1 cellular context compared by ENCODE assay signal in the genomic region with DNA sequence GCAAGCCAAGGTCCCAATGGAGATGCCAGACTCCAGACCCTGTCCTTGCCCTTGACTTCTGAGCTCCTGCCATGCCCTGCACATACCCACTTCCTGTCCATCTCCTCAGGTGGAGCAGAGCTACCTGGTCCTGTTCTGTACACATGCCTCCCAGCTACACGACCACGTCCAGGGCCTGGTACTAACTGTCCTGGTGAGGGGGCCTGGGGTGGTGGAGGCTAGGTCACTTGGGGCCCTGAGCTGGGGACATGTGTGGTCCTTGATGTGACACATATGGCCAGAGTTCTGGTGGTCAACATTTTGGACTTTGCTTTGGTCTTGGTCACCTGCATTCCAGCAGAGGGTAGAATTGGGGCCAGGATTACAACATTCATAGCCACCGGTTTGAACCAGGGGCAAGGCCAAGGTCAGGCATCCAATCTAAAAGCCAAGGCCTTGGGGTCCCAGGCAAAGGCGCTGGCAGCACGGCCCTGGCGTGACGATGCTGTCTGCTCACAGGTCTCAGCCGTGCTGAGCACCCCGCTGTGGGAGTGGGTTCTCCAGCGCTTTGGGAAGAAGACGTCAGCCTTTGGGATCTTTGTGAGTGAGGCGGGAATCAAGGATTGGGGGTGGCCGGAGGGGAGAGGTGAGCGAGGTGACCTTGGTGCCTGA.
TF ChIP-seq lines count a peak whose summit lies in the region.

No MANE protein-coding gene starts in this region.

TF ChIP-seq in HepG2, 621 proteins besides CTCF, POLR2A, EP300 and RAD21 (continues in another document):
- TF ChIP-seq EHMT2 (IDR thresholded peaks at IDR 0.05; ENCODE audit: borderline replicate concordance, low read depth, low read length) (no peak), NAIF1 (CRISPR knock-in tag; IDR thresholded peaks at IDR 0.05; ENCODE audit: borderline replicate concordance) (no peak), ZSCAN21 (CRISPR knock-in tag; IDR thresholded peaks at IDR 0.05; ENCODE audit: borderline replicate concordance) (no peak), ZNF121 (CRISPR knock-in tag; IDR thresholded peaks at IDR 0.05) (peak; percentile 62), ARNT (IDR thresholded peaks at IDR 0.05) (no peak), TBP (CRISPR knock-in tag; IDR thresholded peaks at IDR 0.05) (no peak), NR1H2 (CRISPR knock-in tag; IDR thresholded peaks at IDR 0.05; ENCODE audit: borderline replicate concordance, low read depth) (no peak), ISL2 (CRISPR knock-in tag; IDR thresholded peaks at IDR 0.05) (peak; percentile 33; the same call in 1 of the 2 replicates), GTF2F1 (IDR thresholded peaks at IDR 0.05; ENCODE audit: low read length) (no peak), ZZZ3 (CRISPR knock-in tag; IDR thresholded peaks at IDR 0.05; ENCODE audit: borderline replicate concordance) (no peak), PCBP1 (IDR thresholded peaks at IDR 0.05; ENCODE audit: borderline replicate concordance, low read depth, low read length) (no peak), ZNF660 (CRISPR knock-in tag; IDR thresholded peaks at IDR 0.05; ENCODE audit: borderline replicate concordance, low read depth) (no peak), MEIS1 (CRISPR knock-in tag; IDR thresholded peaks at IDR 0.05; ENCODE audit: borderline replicate concordance) (no peak), ZFY (CRISPR knock-in tag; IDR thresholded peaks at IDR 0.05) (peak; percentile 38; the same call in 1 of the 2 replicates), TRIM24 (CRISPR knock-in tag; IDR thresholded peaks at IDR 0.05) (no peak), SP5 (CRISPR knock-in tag; IDR thresholded peaks at IDR 0.05; ENCODE audit: borderline replicate concordance, low read depth) (peak; percentile 26; the same call in 1 of the 2 replicates), PHF21A (CRISPR knock-in tag; IDR thresholded peaks at IDR 0.05) (peak; percentile 82), ZEB1 (IDR thresholded peaks at IDR 0.05; ENCODE audit: insufficient replicate concordance, low read depth) (peak; percentile 83), ZNF33B (CRISPR knock-in tag; IDR thresholded peaks at IDR 0.05) (no peak), MED13 (CRISPR knock-in tag; IDR thresholded peaks at IDR 0.05) (no peak), ELF4 (CRISPR knock-in tag; IDR thresholded peaks at IDR 0.05; ENCODE audit: borderline replicate concordance) (no peak), ZIK1 (CRISPR knock-in tag; IDR thresholded peaks at IDR 0.05; ENCODE audit: borderline replicate concordance, low read depth) (no peak), ZNF563 (CRISPR knock-in tag; IDR thresholded peaks at IDR 0.05) (no peak), YEATS2 (CRISPR knock-in tag; IDR thresholded peaks at IDR 0.05; ENCODE audit: borderline replicate concordance) (no peak), ZNF354B (CRISPR knock-in tag; IDR thresholded peaks at IDR 0.05) (no peak), NCOA5 (CRISPR knock-in tag; IDR thresholded peaks at IDR 0.05) (no peak), WIZ (CRISPR knock-in tag; IDR thresholded peaks at IDR 0.05) (no peak), ATF7 (IDR thresholded peaks at IDR 0.05) (no peak), ATF7 (CRISPR knock-in tag; IDR thresholded peaks at IDR 0.05) (peak; percentile 30; the same call in 1 of the 2 replicates), SP4 (CRISPR knock-in tag; IDR thresholded peaks at IDR 0.05) (no peak), TBX3 (IDR thresholded peaks at IDR 0.05; ENCODE audit: borderline replicate concordance) (no peak; the same call in 1 of the 2 replicates), SCMH1 (CRISPR knock-in tag; IDR thresholded peaks at IDR 0.05; ENCODE audit: borderline replicate concordance) (no peak)
- TF ChIP-seq, protein P1, sequence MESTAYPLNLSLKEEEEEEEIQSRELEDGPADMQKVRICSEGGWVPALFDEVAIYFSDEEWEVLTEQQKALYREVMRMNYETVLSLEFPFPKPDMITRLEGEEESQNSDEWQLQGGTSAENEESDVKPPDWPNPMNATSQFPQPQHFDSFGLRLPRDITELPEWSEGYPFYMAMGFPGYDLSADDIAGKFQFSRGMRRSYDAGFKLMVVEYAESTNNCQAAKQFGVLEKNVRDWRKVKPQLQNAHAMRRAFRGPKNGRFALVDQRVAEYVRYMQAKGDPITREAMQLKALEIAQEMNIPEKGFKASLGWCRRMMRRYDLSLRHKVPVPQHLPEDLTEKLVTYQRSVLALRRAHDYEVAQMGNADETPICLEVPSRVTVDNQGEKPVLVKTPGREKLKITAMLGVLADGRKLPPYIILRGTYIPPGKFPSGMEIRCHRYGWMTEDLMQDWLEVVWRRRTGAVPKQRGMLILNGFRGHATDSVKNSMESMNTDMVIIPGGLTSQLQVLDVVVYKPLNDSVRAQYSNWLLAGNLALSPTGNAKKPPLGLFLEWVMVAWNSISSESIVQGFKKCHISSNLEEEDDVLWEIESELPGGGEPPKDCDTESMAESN (CRISPR knock-in tag; conservative IDR thresholded peaks at IDR 0.05) = peak; percentile 56; the same call in 1 of the 2 replicates
- TF ChIP-seq, protein P2, sequence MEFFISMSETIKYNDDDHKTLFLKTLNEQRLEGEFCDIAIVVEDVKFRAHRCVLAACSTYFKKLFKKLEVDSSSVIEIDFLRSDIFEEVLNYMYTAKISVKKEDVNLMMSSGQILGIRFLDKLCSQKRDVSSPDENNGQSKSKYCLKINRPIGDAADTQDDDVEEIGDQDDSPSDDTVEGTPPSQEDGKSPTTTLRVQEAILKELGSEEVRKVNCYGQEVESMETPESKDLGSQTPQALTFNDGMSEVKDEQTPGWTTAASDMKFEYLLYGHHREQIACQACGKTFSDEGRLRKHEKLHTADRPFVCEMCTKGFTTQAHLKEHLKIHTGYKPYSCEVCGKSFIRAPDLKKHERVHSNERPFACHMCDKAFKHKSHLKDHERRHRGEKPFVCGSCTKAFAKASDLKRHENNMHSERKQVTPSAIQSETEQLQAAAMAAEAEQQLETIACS (CRISPR knock-in tag; IDR thresholded peaks at IDR 0.05) = no peak
- TF ChIP-seq, protein P3, sequence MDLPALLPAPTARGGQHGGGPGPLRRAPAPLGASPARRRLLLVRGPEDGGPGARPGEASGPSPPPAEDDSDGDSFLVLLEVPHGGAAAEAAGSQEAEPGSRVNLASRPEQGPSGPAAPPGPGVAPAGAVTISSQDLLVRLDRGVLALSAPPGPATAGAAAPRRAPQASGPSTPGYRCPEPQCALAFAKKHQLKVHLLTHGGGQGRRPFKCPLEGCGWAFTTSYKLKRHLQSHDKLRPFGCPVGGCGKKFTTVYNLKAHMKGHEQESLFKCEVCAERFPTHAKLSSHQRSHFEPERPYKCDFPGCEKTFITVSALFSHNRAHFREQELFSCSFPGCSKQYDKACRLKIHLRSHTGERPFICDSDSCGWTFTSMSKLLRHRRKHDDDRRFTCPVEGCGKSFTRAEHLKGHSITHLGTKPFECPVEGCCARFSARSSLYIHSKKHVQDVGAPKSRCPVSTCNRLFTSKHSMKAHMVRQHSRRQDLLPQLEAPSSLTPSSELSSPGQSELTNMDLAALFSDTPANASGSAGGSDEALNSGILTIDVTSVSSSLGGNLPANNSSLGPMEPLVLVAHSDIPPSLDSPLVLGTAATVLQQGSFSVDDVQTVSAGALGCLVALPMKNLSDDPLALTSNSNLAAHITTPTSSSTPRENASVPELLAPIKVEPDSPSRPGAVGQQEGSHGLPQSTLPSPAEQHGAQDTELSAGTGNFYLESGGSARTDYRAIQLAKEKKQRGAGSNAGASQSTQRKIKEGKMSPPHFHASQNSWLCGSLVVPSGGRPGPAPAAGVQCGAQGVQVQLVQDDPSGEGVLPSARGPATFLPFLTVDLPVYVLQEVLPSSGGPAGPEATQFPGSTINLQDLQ (CRISPR knock-in tag; IDR thresholded peaks at IDR 0.05) = no peak
- TF ChIP-seq, protein P4, sequence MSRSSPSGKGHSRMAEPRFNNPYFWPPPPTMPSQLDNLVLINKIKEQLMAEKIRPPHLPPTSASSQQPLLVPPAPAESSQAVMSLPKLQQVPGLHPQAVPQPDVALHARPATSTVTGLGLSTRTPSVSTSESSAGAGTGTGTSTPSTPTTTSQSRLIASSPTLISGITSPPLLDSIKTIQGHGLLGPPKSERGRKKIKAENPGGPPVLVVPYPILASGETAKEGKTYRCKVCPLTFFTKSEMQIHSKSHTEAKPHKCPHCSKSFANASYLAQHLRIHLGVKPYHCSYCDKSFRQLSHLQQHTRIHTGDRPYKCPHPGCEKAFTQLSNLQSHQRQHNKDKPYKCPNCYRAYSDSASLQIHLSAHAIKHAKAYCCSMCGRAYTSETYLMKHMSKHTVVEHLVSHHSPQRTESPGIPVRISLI (CRISPR knock-in tag; IDR thresholded peaks at IDR 0.05; ENCODE audit: borderline replicate concordance) = no peak
- TF ChIP-seq, protein P5, sequence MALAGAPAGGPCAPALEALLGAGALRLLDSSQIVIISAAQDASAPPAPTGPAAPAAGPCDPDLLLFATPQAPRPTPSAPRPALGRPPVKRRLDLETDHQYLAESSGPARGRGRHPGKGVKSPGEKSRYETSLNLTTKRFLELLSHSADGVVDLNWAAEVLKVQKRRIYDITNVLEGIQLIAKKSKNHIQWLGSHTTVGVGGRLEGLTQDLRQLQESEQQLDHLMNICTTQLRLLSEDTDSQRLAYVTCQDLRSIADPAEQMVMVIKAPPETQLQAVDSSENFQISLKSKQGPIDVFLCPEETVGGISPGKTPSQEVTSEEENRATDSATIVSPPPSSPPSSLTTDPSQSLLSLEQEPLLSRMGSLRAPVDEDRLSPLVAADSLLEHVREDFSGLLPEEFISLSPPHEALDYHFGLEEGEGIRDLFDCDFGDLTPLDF (CRISPR knock-in tag; IDR thresholded peaks at IDR 0.05) = no peak
- TF ChIP-seq, protein P6, sequence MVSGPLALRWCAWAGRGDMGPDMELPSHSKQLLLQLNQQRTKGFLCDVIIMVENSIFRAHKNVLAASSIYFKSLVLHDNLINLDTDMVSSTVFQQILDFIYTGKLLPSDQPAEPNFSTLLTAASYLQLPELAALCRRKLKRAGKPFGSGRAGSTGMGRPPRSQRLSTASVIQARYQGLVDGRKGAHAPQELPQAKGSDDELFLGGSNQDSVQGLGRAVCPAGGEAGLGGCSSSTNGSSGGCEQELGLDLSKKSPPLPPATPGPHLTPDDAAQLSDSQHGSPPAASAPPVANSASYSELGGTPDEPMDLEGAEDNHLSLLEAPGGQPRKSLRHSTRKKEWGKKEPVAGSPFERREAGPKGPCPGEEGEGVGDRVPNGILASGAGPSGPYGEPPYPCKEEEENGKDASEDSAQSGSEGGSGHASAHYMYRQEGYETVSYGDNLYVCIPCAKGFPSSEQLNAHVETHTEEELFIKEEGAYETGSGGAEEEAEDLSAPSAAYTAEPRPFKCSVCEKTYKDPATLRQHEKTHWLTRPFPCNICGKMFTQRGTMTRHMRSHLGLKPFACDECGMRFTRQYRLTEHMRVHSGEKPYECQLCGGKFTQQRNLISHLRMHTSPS (CRISPR knock-in tag; IDR thresholded peaks at IDR 0.05; ENCODE audit: low read depth) = peak; percentile 85; the same call in 1 of the 2 replicates
- TF ChIP-seq, protein P7, sequence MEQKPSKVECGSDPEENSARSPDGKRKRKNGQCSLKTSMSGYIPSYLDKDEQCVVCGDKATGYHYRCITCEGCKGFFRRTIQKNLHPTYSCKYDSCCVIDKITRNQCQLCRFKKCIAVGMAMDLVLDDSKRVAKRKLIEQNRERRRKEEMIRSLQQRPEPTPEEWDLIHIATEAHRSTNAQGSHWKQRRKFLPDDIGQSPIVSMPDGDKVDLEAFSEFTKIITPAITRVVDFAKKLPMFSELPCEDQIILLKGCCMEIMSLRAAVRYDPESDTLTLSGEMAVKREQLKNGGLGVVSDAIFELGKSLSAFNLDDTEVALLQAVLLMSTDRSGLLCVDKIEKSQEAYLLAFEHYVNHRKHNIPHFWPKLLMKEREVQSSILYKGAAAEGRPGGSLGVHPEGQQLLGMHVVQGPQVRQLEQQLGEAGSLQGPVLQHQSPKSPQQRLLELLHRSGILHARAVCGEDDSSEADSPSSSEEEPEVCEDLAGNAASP (CRISPR knock-in tag; IDR thresholded peaks at IDR 0.05; ENCODE audit: borderline replicate concordance) = peak; percentile 95; the same call in 1 of the 2 replicates
- TF ChIP-seq, protein P8, sequence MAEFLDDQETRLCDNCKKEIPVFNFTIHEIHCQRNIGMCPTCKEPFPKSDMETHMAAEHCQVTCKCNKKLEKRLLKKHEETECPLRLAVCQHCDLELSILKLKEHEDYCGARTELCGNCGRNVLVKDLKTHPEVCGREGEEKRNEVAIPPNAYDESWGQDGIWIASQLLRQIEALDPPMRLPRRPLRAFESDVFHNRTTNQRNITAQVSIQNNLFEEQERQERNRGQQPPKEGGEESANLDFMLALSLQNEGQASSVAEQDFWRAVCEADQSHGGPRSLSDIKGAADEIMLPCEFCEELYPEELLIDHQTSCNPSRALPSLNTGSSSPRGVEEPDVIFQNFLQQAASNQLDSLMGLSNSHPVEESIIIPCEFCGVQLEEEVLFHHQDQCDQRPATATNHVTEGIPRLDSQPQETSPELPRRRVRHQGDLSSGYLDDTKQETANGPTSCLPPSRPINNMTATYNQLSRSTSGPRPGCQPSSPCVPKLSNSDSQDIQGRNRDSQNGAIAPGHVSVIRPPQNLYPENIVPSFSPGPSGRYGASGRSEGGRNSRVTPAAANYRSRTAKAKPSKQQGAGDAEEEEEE (CRISPR knock-in tag; IDR thresholded peaks at IDR 0.05; ENCODE audit: borderline replicate concordance) = no peak
- TF ChIP-seq, protein P9, sequence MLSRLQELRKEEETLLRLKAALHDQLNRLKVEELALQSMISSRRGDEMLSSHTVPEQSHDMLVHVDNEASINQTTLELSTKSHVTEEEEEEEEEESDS (CRISPR knock-in tag; IDR thresholded peaks at IDR 0.05; ENCODE audit: borderline replicate concordance) = no peak
- TF ChIP-seq, protein P10, sequence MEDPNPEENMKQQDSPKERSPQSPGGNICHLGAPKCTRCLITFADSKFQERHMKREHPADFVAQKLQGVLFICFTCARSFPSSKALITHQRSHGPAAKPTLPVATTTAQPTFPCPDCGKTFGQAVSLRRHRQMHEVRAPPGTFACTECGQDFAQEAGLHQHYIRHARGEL (CRISPR knock-in tag; IDR thresholded peaks at IDR 0.05) = peak; percentile 81; the same call in 1 of the 2 replicates
